25 cellular contexts compared by ENCODE assay signal in the genomic region with DNA sequence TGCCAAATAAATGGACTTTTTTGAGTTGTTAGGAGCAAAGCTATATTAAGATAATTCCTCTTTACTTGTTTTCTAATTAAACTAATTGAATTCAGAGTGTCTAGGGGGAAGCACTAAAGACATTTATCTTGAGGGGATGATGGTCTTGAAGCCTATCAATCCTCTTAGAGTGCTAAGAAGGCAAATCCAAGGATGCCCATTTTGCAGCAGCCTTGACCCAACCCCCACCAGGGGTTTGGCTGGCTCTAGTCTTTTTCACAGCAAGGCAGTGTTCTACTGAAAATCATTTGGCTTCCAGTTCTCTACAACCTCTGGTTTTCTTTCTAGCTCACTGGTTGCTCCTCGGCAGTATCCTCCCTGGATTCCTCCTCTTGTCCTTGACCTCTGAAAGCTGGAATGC. TPM values are rescaled to one million over a fixed set of nuclear protein-coding genes. Genes with fewer than 3 reads are reported as not detected.
A peak's percentile ranks its signal among the peaks of the same experiment; 100 is the strongest.
DNase-seq lines count a peak whose midpoint lies in the region; FAIRE-seq and TF ChIP-seq lines count a peak whose summit lies in the region.
"Had no signal": no experiment of that assay in that cellular context is flagged by ENCODE, and none has a peak within 500 bp of the region (broad histone marks: within the 10 kb centered on the region; RNA-seq: fewer than 3 reads in every experiment).

No MANE protein-coding gene starts in this region.

- intact Hi-C loops in esophagus muscularis mucosa (cut with DNase I) = no loop called here
- intact Hi-C loops in mammary epithelial cell (cut with micrococcal nuclease) = no loop called here

- TF ChIP-seq POLR2A in esophagus muscularis mucosa (IDR thresholded peaks at IDR 0.05; ENCODE audit: low read depth) = no peak

- in situ Hi-C loops in mammary epithelial cell (cut with MboI; ENCODE audit: low sequenced_read_pairs in 2 of 2) = no loop called here

- H2AFZ ChIP-seq in mammary epithelial cell (ENCODE audit: low read depth, low read length) = no peak overlapping the region
- H2AFZ ChIP-seq: GM23338 had no signal

- peak; percentile 80 for DNase-seq in D341Med (ENCODE audit: low spot score)
- DNase-seq in D721Med (ENCODE audit: insufficient read length, low spot score) = peak; percentile 90
- peak; percentile 83 for DNase-seq in NCI-H82 treated with DMSO at 0.1 percent for 48 hours (lab: John Stamatoyannopoulos, UW; ENCODE audit: unreplicated experiment)
- DNase-seq in esophagus muscularis mucosa (ENCODE audit: extremely low spot score) = peak; percentile 80
- no peak for DNase-seq in SKM-1 treated with dmso at 0.1 percent for 144 hours (lab: John Stamatoyannopoulos, UW; ENCODE audit: unreplicated experiment)
- no peak for DNase-seq in DMS114 treated with DMSO at 0.1 percent for 48 hours (lab: John Stamatoyannopoulos, UW; ENCODE audit: unreplicated experiment)
- no peak for DNase-seq in HUDEP-2 (lab: John Stamatoyannopoulos, UW; ENCODE audit: unreplicated experiment in 76 of 76)
- DNase-seq in mammary epithelial cell = no peak
- DNase-seq: C1 segment of cervical spinal cord; Calu3; CD4-positive, alpha-beta memory T cell; DMS 273 treated with DMSO at 0.1 percent for 48 hours; DMS53; DMS79 treated with DMSO at 0.1 percent for 48 hours; GF-D8 had no signal

- TF ChIP-seq EP300 in esophagus muscularis mucosa (IDR thresholded peaks at IDR 0.05) = no peak

- no TSS peak for BruUV-seq in mammary epithelial cell (replicated peaks; lab: Mats Ljungman, UMichigan)

- WGBS in esophagus muscularis mucosa = 79% methylated on average over 1 of the region's 1 CpG
- WGBS in mammary epithelial cell (ENCODE audit: low coverage, missing lambda C conversion rate) = 27% methylated on average over 1 of the region's 1 CpG

- TF ChIP-seq CTCF in D721Med (IDR thresholded peaks at IDR 0.05; ENCODE audit: insufficient read depth, missing control alignments) = no peak
- no peak for TF ChIP-seq CTCF in esophagus muscularis mucosa (IDR thresholded peaks at IDR 0.05)
- no peak for TF ChIP-seq CTCF in mammary epithelial cell (conservative IDR thresholded peaks at IDR 0.05 in 1 of 2, IDR thresholded peaks at IDR 0.05 in 1 of 2; ENCODE audit: extremely low read depth in 1 of 2, insufficient read depth in 1 of 2, low read depth in 1 of 2, low read length in 2 of 2)

- peak; percentile 100 for FAIRE-seq in D721Med (lab: Jason Lieb, UNC)
- FAIRE-seq: GM12891, GM18507, H54 had no signal

- dilution Hi-C loops in mammary epithelial cell (cut with HindIII; ENCODE audit: low sequenced_read_pairs) = no loop called here

- no peaks in the 10 kb centered on the region for H3K36me3 ChIP-seq in esophagus muscularis mucosa
- H3K36me3 ChIP-seq in mammary epithelial cell (ENCODE audit: insufficient read depth, low read length) = no peaks in the 10 kb centered on the region
- H3K36me3 ChIP-seq: HAP-1 had no signal

- H3K4me3 ChIP-seq in esophagus muscularis mucosa (no peak overlapping the region), mammary epithelial cell (replicated peaks in 1 of 3; ENCODE audit: insufficient read depth in 1 of 3, low read depth in 2 of 3, low read length in 3 of 3) (no peak overlapping the region)
- H3K4me3 ChIP-seq: GM23338, HAP-1 had no signal

- H3K9me3 ChIP-seq in esophagus muscularis mucosa = no peaks in the 10 kb centered on the region
- no peaks in the 10 kb centered on the region for H3K9me3 ChIP-seq in mammary epithelial cell (replicated peaks; ENCODE audit: insufficient read depth, low read length)
- H3K9me3 ChIP-seq: HAP-1 had no signal

- H3K27me3 ChIP-seq in esophagus muscularis mucosa = peaks cover 0 to 91% (median 11%) of the 10 kb centered on the region in 4 donors
- peaks cover 5% of the 10 kb centered on the region for H3K27me3 ChIP-seq in mammary epithelial cell (ENCODE audit: insufficient read depth, low read length)

- no peak overlapping the region for H3K27ac ChIP-seq in esophagus muscularis mucosa (replicated peaks in 1 of 4)
- H3K27ac ChIP-seq in mammary epithelial cell (ENCODE audit: insufficient read depth, low read depth, low read length) = no peak overlapping the region

- no peaks in the 10 kb centered on the region for H3K79me2 ChIP-seq in mammary epithelial cell (ENCODE audit: insufficient read depth, low read length)

- H3K4me2 ChIP-seq in mammary epithelial cell (ENCODE audit: insufficient read depth, low read depth, low read length) = no peak overlapping the region
- H3K4me2 ChIP-seq: GM23338 had no signal

- CTCF ChIA-PET in mammary epithelial cell (lab: Charles Lee; ENCODE audit: low non-redundant PET) = no interaction called here

- H3K9ac ChIP-seq in mammary epithelial cell (ENCODE audit: insufficient read depth, low read length) = no peak overlapping the region

- H3K4me1 ChIP-seq in esophagus muscularis mucosa (no peaks in the 10 kb centered on the region), mammary epithelial cell (ENCODE audit: insufficient read depth, low read length) (no peaks in the 10 kb centered on the region)
- H3K4me1 ChIP-seq: HAP-1 had no signal

- no peaks in the 10 kb centered on the region for H4K20me1 ChIP-seq in mammary epithelial cell (ENCODE audit: insufficient read depth, low read length)

RNA-seq across cellular contexts. Expression of a gene that starts 6.5 kb away (rescaled TPM):
- total RNA-seq in esophagus muscularis mucosa (not detected), mammary epithelial cell (not detected)
- polyA plus RNA-seq in mammary epithelial cell = not detected
- polyA minus RNA-seq in mammary epithelial cell = not detected
- total RNA-seq: A172; Calu3; CD4-positive, alpha-beta memory T cell; Daoy; G401 had no signal
- polyA plus RNA-seq: BJ; CD4-positive, alpha-beta memory T cell had no signal

RNA-seq across cellular contexts. Expression of a gene that starts 38.7 kb away (rescaled TPM):
- not detected for total RNA-seq in esophagus muscularis mucosa
- total RNA-seq in mammary epithelial cell = not detected
- not detected for polyA plus RNA-seq in mammary epithelial cell
- polyA minus RNA-seq in mammary epithelial cell = not detected
- total RNA-seq: A172; A673; Calu3; CD4-positive, alpha-beta memory T cell; Daoy; G401; GM23338 had no signal
- polyA plus RNA-seq: BJ; CD4-positive, alpha-beta memory T cell; GM23338 had no signal

RNA-seq across cellular contexts. Expression of a gene that starts 59.8 kb away (rescaled TPM):
- 1 to 10 TPM in 3 of 4 donors, under 1 TPM in 1; 0.98 to 7.9 (median 2.5) TPM for total RNA-seq in esophagus muscularis mucosa
- total RNA-seq in mammary epithelial cell = not detected
- not detected for polyA plus RNA-seq in mammary epithelial cell
- not detected for polyA minus RNA-seq in mammary epithelial cell
- total RNA-seq: A172; Calu3; CD4-positive, alpha-beta memory T cell; Daoy; G401; GM23338 had no signal
- polyA plus RNA-seq: CD4-positive, alpha-beta memory T cell; GM23338 had no signal

Comparison
In these comparisons a context has a peak if more than half of its experiments do, and no peak if none do; other contexts are left out.
1. DNase-seq: peak in D341Med (single experiment), D721Med (single experiment), NCI-H82 treated with DMSO at 0.1 percent for 48 hours (single experiment) and esophagus muscularis mucosa (single experiment); none in SKM-1 treated with dmso at 0.1 percent for 144 hours (single experiment), DMS114 treated with DMSO at 0.1 percent for 48 hours (single experiment), HUDEP-2 (0 of 76) and mammary epithelial cell (single experiment).